Comparison of ENCODE assay signal across 1 cellular context in genomic region chr20:25339608-25340007, GRCh38.
A peak's percentile ranks its signal among the peaks of the same experiment; 100 is the strongest.
TF ChIP-seq lines count a peak whose summit lies in the region.

No MANE protein-coding gene starts in this region.

TF ChIP-seq in HepG2, 621 proteins besides CTCF, POLR2A, EP300 and RAD21 (continued from another document):
- no peak for TF ChIP-seq ZNF670 (CRISPR knock-in tag; IDR thresholded peaks at IDR 0.05; ENCODE audit: borderline replicate concordance)
- TF ChIP-seq MTA1 (CRISPR knock-in tag; IDR thresholded peaks at IDR 0.05; ENCODE audit: borderline replicate concordance) = 0 out of 2 replicates have a peak, but pooled peaks have one; percentile 72
- no peak for TF ChIP-seq ATF4 (CRISPR knock-in tag; IDR thresholded peaks at IDR 0.05)
- no peak for TF ChIP-seq RELA (CRISPR knock-in tag; IDR thresholded peaks at IDR 0.05)
- no peak for TF ChIP-seq STAT6 (CRISPR knock-in tag; IDR thresholded peaks at IDR 0.05; ENCODE audit: borderline replicate concordance)
- TF ChIP-seq SALL1 (CRISPR knock-in tag; IDR thresholded peaks at IDR 0.05) = peak; percentile 45; the same call in 1 of the 2 replicates
- TF ChIP-seq ZMAT3 (CRISPR knock-in tag; conservative IDR thresholded peaks at IDR 0.05) = no peak
- TF ChIP-seq SAFB2 (CRISPR knock-in tag; IDR thresholded peaks at IDR 0.05; ENCODE audit: borderline replicate concordance, low read depth) = no peak
- 0 out of 2 replicates have a peak, but pooled peaks have one; percentile 4 for TF ChIP-seq ZBED4 (CRISPR knock-in tag; IDR thresholded peaks at IDR 0.05; ENCODE audit: borderline replicate concordance)
- TF ChIP-seq KDM2A (CRISPR knock-in tag; IDR thresholded peaks at IDR 0.05; ENCODE audit: borderline replicate concordance, low read depth) = no peak
- no peak for TF ChIP-seq KAT7 (CRISPR knock-in tag; IDR thresholded peaks at IDR 0.05; ENCODE audit: borderline replicate concordance)
- no peak for TF ChIP-seq ZNF572 (CRISPR knock-in tag; IDR thresholded peaks at IDR 0.05)
- no peak for TF ChIP-seq JUNB (CRISPR knock-in tag; IDR thresholded peaks at IDR 0.05; ENCODE audit: borderline replicate concordance)
- no peak for TF ChIP-seq ZNF256 (CRISPR knock-in tag; conservative IDR thresholded peaks at IDR 0.05)
- TF ChIP-seq BORCS8-MEF2B (CRISPR knock-in tag; IDR thresholded peaks at IDR 0.05) = 0 out of 2 replicates have a peak, but pooled peaks have one; percentile 20
- TF ChIP-seq ZNF280B (CRISPR knock-in tag; IDR thresholded peaks at IDR 0.05; ENCODE audit: borderline replicate concordance) = 0 out of 2 replicates have a peak, but pooled peaks have one; percentile 29
- TF ChIP-seq MYPOP (CRISPR knock-in tag; IDR thresholded peaks at IDR 0.05) = no peak
- peak; percentile 32; the same call in 1 of the 2 replicates for TF ChIP-seq ZBTB26 (CRISPR knock-in tag; IDR thresholded peaks at IDR 0.05; ENCODE audit: borderline replicate concordance)
- TF ChIP-seq HNF4A (CRISPR knock-in tag; IDR thresholded peaks at IDR 0.05) = peak; percentile 21; the same call in 1 of the 2 replicates
- no peak for TF ChIP-seq FOXO1 (CRISPR knock-in tag; IDR thresholded peaks at IDR 0.05)
- no peak for TF ChIP-seq CBX2 (IDR thresholded peaks at IDR 0.05; ENCODE audit: low read depth, low read length)
- TF ChIP-seq CBX2 (CRISPR knock-in tag; IDR thresholded peaks at IDR 0.05; ENCODE audit: low read depth) = no peak
- no peak for TF ChIP-seq RFXANK (CRISPR knock-in tag; IDR thresholded peaks at IDR 0.05)
- no peak for TF ChIP-seq ZMAT5 (CRISPR knock-in tag; IDR thresholded peaks at IDR 0.05; ENCODE audit: borderline replicate concordance, low read depth)
- no peak for TF ChIP-seq ZC3H4 (CRISPR knock-in tag; IDR thresholded peaks at IDR 0.05; ENCODE audit: borderline replicate concordance)
- no peak for TF ChIP-seq ZNF652 (CRISPR knock-in tag; IDR thresholded peaks at IDR 0.05; ENCODE audit: borderline replicate concordance, low read depth)
- TF ChIP-seq ZNF614 (CRISPR knock-in tag; IDR thresholded peaks at IDR 0.05; ENCODE audit: borderline replicate concordance) = 0 out of 2 replicates have a peak, but pooled peaks have one; percentile 67
- no peak for TF ChIP-seq MBD4 (IDR thresholded peaks at IDR 0.05; ENCODE audit: borderline replicate concordance, low read length)
- peak; percentile 30 for TF ChIP-seq GATAD2A (CRISPR knock-in tag; IDR thresholded peaks at IDR 0.05)
- no peak for TF ChIP-seq NFIB (CRISPR knock-in tag; IDR thresholded peaks at IDR 0.05; ENCODE audit: borderline replicate concordance)
- no peak for TF ChIP-seq ZNF414 (CRISPR knock-in tag; IDR thresholded peaks at IDR 0.05)
- TF ChIP-seq HOXA3 (CRISPR knock-in tag; IDR thresholded peaks at IDR 0.05) = peak; percentile 34; the same call in 1 of the 2 replicates
- no peak for TF ChIP-seq AFF4 (CRISPR knock-in tag; IDR thresholded peaks at IDR 0.05)
TF ChIP-seq in HepG2: peak in this region for 32.
